In genomic region chr2:135186054-135186453, GRCh38 we compare ENCODE assay signal across 21 cellular contexts.
"Had no signal": no experiment of that assay in that cellular context is flagged by ENCODE, and none has a peak within 500 bp of the region (broad histone marks: within the 10 kb centered on the region; RNA-seq: fewer than 3 reads in every experiment).

No MANE protein-coding gene starts in this region.

- H3K36me3 ChIP-seq: gastrocnemius medialis, pancreas, tibial artery, upper lobe of left lung had no signal

- H3K4me3 ChIP-seq: gastrocnemius medialis, lung, pancreas, skin epidermis, spleen, testis, tibial artery, upper lobe of left lung had no signal

- H3K27me3 ChIP-seq: gastrocnemius medialis, neutrophil, pancreas, spleen, testis, tibial artery, upper lobe of left lung had no signal

- DNase-seq: cortex of kidney; effector CD4-positive, alpha-beta T cell; foreskin fibroblast; gastrocnemius medialis; head of caudate nucleus; hippocampal formation; left colon; naive B cell; pancreas; spleen; stimulated activated CD4-positive, alpha-beta T cell treated with anti-CD3 and anti-CD28 coated beads, Interleukin-4, amount 100 ng/mL, for 4 hours; stimulated activated naive CD8-positive, alpha-beta T cell treated with anti-CD3 and anti-CD28 coated beads, Interleukin-15, Interleukin-2, amounts not matched to agents 100 U/mL and 50 U/mL, for 24 hours; substantia nigra; testis; tibial artery; upper lobe of left lung had no signal

- H3K4me1 ChIP-seq: gastrocnemius medialis, pancreas, spleen, testis, tibial artery, upper lobe of left lung had no signal

- H3K9me3 ChIP-seq: gastrocnemius medialis, neutrophil, pancreas, testis had no signal

- ATAC-seq: gastrocnemius medialis; left colon; natural killer cell treated with Interleukin-12 subunit alpha and Interleukin-12 subunit beta and Interleukin-15 and Interleukin-18, amount 100 ng/mL, for 72 hours; pancreas; stimulated activated memory B cell treated with anti-CD40 and anti-IgM and Interleukin-4, amounts not matched to agents 10 μg/mL and 1 μg/mL and 100 μg/mL, for 72 hours; stimulated activated naive CD8-positive, alpha-beta T cell treated with anti-CD3 and anti-CD28 coated beads, Interleukin-15, Interleukin-2, amounts not matched to agents 100 U/mL and 50 U/mL, for 24 hours had no signal

- H3K27ac ChIP-seq: gastrocnemius medialis, neutrophil, pancreas, skin epidermis, spleen, testis, tibial artery, upper lobe of left lung had no signal
